In the genomic region with DNA sequence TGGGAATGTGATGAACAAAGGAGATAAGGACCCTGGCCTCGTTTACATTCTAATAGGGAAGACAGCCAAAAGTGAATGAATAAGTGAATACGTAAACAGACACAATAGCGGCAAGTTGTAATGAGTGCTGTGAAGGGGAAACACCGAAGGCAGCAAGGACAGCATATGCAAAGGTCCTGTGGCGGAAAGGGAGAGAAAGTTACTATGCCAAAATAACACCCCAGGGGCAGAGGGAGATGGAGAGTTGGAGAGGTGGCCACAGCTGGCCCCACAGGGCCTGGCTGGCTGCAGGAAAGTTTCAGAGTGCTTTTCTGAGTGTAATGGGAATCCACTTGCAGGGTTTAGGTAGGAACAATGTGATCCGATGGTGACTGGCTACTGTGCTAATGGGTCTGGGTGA, we compare ENCODE assay signal across 16 cellular contexts.
"Had no signal": no experiment of that assay in that cellular context is flagged by ENCODE, and none has a peak within 500 bp of the region (broad histone marks: within the 10 kb centered on the region; RNA-seq: fewer than 3 reads in every experiment).

No MANE protein-coding gene starts in this region.

- H3K27me3 Mint-ChIP-seq: activated CD4-positive, alpha-beta T cell treated with anti-CD3 and anti-CD28 coated beads, Interleukin-2, amount 10 ng/mL, durations not matched to agents 7 days and 5 days; activated naive CD8-positive, alpha-beta T cell treated with anti-CD3 and anti-CD28 coated beads, Interleukin-2, amount 50 U/mL, for 24 hours; progenitor cell of endocrine pancreas; stimulated activated naive CD8-positive, alpha-beta T cell treated with anti-CD3 and anti-CD28 coated beads, Interleukin-15, Interleukin-2, amounts not matched to agents 100 ng/mL and 50 ng/mL, for 24 hours had no signal

- H3K9me3 ChIP-seq: ascending aorta, left lung, mucosa of descending colon, right atrium auricular region, uterus had no signal

- H3K27ac ChIP-seq: uterus had no signal

- H3K27me3 ChIP-seq: ascending aorta, left lung, right atrium auricular region, uterus had no signal

- H3K27ac Mint-ChIP-seq: activated CD4-positive, alpha-beta T cell treated with anti-CD3 and anti-CD28 coated beads, Interleukin-2, amount 10 ng/mL, durations not matched to agents 7 days and 5 days; activated naive CD8-positive, alpha-beta T cell treated with anti-CD3 and anti-CD28 coated beads, Interleukin-2, amount 50 U/mL, for 24 hours; activated T-helper 1 cell treated with anti-CD3 and anti-CD28 coated beads, Interleukin-12 subunit alpha, Interleukin-12 subunit beta, Interleukin-2, Interleukin-4 antibody, amounts not matched to agents 30 ng/mL and 10 ng/mL and 1 ng/mL, durations not matched to agents 14 hours and 24 hours and 36 hours; progenitor cell of endocrine pancreas; stimulated activated naive CD8-positive, alpha-beta T cell treated with anti-CD3 and anti-CD28 coated beads, Interleukin-15, Interleukin-2, amounts not matched to agents 100 ng/mL and 50 ng/mL, for 24 hours had no signal

- DNase-seq: activated CD4-positive, alpha-beta T cell treated with anti-CD3 and anti-CD28 coated beads, Interleukin-2, amount 10 ng/mL, durations not matched to agents 7 days and 5 days; activated CD8-positive, alpha-beta memory T cell treated with anti-CD3 and anti-CD28 coated beads for 24 hours; activated naive CD4-positive, alpha-beta T cell; activated naive CD8-positive, alpha-beta T cell treated with anti-CD3 and anti-CD28 coated beads, Interleukin-2, amount 50 U/mL, for 24 hours; hippocampal formation; left lung; mucosa of descending colon; naive thymus-derived CD4-positive, alpha-beta T cell; occipital lobe; uterus had no signal

- H3K9me3 Mint-ChIP-seq: activated CD4-positive, alpha-beta T cell treated with anti-CD3 and anti-CD28 coated beads, Interleukin-2, amount 10 ng/mL, durations not matched to agents 7 days and 5 days; activated naive CD8-positive, alpha-beta T cell treated with anti-CD3 and anti-CD28 coated beads, Interleukin-2, amount 50 U/mL, for 24 hours; activated T-helper 1 cell treated with anti-CD3 and anti-CD28 coated beads, Interleukin-12 subunit alpha, Interleukin-12 subunit beta, Interleukin-2, Interleukin-4 antibody, amounts not matched to agents 30 ng/mL and 10 ng/mL and 1 ng/mL, durations not matched to agents 14 hours and 24 hours and 36 hours; naive thymus-derived CD4-positive, alpha-beta T cell; stimulated activated naive CD8-positive, alpha-beta T cell treated with anti-CD3 and anti-CD28 coated beads, Interleukin-15, Interleukin-2, amounts not matched to agents 100 ng/mL and 50 ng/mL, for 24 hours had no signal

- H3K4me3 Mint-ChIP-seq: activated CD4-positive, alpha-beta T cell treated with anti-CD3 and anti-CD28 coated beads, Interleukin-2, amount 10 ng/mL, durations not matched to agents 7 days and 5 days; activated naive CD8-positive, alpha-beta T cell treated with anti-CD3 and anti-CD28 coated beads, Interleukin-2, amount 50 U/mL, for 24 hours; activated T-helper 1 cell treated with anti-CD3 and anti-CD28 coated beads, Interleukin-12 subunit alpha, Interleukin-12 subunit beta, Interleukin-2, Interleukin-4 antibody, amounts not matched to agents 30 ng/mL and 10 ng/mL and 1 ng/mL, durations not matched to agents 14 hours and 24 hours and 36 hours; naive thymus-derived CD4-positive, alpha-beta T cell; stimulated activated naive CD8-positive, alpha-beta T cell treated with anti-CD3 and anti-CD28 coated beads, Interleukin-15, Interleukin-2, amounts not matched to agents 100 ng/mL and 50 ng/mL, for 24 hours had no signal

- H3K36me3 ChIP-seq: ascending aorta, left lung, right atrium auricular region, uterus had no signal

- H3K4me3 ChIP-seq: ascending aorta, left lung, mucosa of descending colon, right atrium auricular region, skin epidermis, uterus had no signal

- ATAC-seq: activated naive CD8-positive, alpha-beta T cell treated with anti-CD3 and anti-CD28 coated beads, Interleukin-2, amount 50 U/mL, for 24 hours; left lung; mucosa of descending colon; naive thymus-derived CD4-positive, alpha-beta T cell had no signal
